ENCODE assay signal across 8 cellular contexts in the genomic region with DNA sequence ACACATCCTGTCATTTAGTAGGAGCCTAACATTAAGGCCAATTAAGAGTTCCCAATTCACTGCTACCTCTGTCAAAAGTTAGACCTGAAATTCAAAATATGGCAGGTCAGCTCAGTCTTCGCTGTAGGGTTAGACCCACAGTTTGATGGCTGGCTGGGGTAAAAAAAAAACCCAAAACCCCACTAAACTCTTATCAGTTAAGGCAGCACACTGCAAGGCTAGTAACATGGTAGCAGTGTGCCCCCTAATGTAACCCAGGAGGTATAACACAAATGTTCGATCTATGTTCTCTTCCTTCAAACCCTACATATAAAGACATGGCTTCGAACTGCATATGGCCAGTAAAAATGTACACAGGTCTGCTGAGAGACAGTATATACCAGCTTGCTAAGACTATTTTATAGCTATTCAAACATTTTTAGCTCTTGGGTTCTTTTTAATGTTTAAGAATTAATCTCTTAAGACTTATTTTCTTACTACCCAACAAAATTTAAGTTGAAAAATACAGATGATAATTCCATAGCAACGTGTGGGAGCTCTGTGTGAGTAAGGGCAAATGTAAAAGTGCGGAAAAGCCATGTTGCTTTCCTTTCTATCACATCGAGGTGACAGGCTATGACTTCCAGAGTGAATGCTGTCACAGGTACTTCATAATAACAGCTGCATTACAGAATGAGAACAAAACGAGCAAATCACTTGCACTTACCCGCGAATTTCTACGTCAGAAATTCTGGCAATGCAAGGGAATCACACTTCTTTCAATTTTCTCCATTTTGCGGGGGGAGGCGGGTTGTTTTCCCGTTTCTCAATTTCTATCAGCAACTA.
DNase-seq lines count a peak whose midpoint lies in the region; TF ChIP-seq lines count a peak whose summit lies in the region.

No MANE protein-coding gene starts in this region.

- TF ChIP-seq CTCF in GM10266 (IDR thresholded peaks at IDR 0.05; ENCODE audit: control insufficient read depth, insufficient read depth, low read depth, missing control alignments) (peak; percentile 58), adrenal gland (IDR thresholded peaks at IDR 0.05) (peak in 4 of 6 experiments; percentile 27 to 44 (median 36)), mesothelial cell of epicardium (IDR thresholded peaks at IDR 0.05; ENCODE audit: unreplicated experiment) (peak; percentile 35)

- no peak overlapping the region for H3K9ac ChIP-seq in GM23248

- H3K9me3 ChIP-seq in GM23248 (ENCODE audit: low read depth) (no peaks in the 10 kb centered on the region), adrenal gland (replicated peaks in 1 of 3) (no peaks in the 10 kb centered on the region)

- H3K27ac Mint-ChIP-seq in mesothelial cell of epicardium, result no peak overlapping the region

- H3K36me3 ChIP-seq in GM23248 (ENCODE audit: low read depth) (no peaks in the 10 kb centered on the region), adrenal gland (replicated peaks in 1 of 2) (no peaks in the 10 kb centered on the region)

- no peaks in the 10 kb centered on the region for H3K27me3 Mint-ChIP-seq in mesothelial cell of epicardium (ENCODE audit: low read depth)

- H3K4me1 Mint-ChIP-seq in mesothelial cell of epicardium, result peaks cover 12% of the 10 kb centered on the region

- H3K4me3 Mint-ChIP-seq in mesothelial cell of epicardium, result no peak overlapping the region

- peak; percentile 65 for DNase-seq in GM10266 (ENCODE audit: extremely low spot score)
- DNase-seq in GM23248, result peak; percentile 51
- DNase-seq in MV-4-11 (lab: John Stamatoyannopoulos, UW), result peak; percentile 28
- no peak for DNase-seq in adrenal gland
- no peak for DNase-seq in mesothelial cell of epicardium (ENCODE audit: low spot score in 2 of 2, unreplicated experiment in 2 of 2)
- DNase-seq in GF-D8 (lab: John Stamatoyannopoulos, UW), result no peak
- no peak for DNase-seq in activated CD4-positive, CD25-positive, alpha-beta regulatory T cell (lab: John Stamatoyannopoulos, UW)
- DNase-seq in amygdala (lab: John Stamatoyannopoulos, UW), result no peak

- H3K4me3 ChIP-seq in GM23248 (no peak overlapping the region), adrenal gland (no peak overlapping the region)

- H3K27me3 ChIP-seq in GM23248 (replicated peaks; ENCODE audit: insufficient read depth) (no peaks in the 10 kb centered on the region), adrenal gland (no peaks in the 10 kb centered on the region)

- TF ChIP-seq POLR2A in adrenal gland (IDR thresholded peaks at IDR 0.05), result no peak

- no peak overlapping the region for H3K4me2 ChIP-seq in GM23248 (ENCODE audit: unreplicated experiment)

- H3K79me2 ChIP-seq in GM23248 (ENCODE audit: insufficient read depth), result no peaks in the 10 kb centered on the region

- H3K4me1 ChIP-seq in GM23248 (ENCODE audit: insufficient read depth) (no peaks in the 10 kb centered on the region), adrenal gland (replicated peaks in 1 of 2) (peaks cover 0 to 6% of the 10 kb centered on the region in 2 donors)

- no peaks in the 10 kb centered on the region for H3F3A ChIP-seq in GM23248 (ENCODE audit: insufficient read depth)

- in situ Hi-C loops in GM23248 (cut with MboI), result loop anchor here (25.0 kb wide), 1 partner anchor 393 kb away; no protein-coding TSS in a partner anchor

- peaks cover 9% of the 10 kb centered on the region for H3K36me3 Mint-ChIP-seq in mesothelial cell of epicardium

- H3K9me3 Mint-ChIP-seq in mesothelial cell of epicardium, result no peaks in the 10 kb centered on the region

- H3K27ac ChIP-seq in GM23248 (no peak overlapping the region), adrenal gland (no peak overlapping the region)

- H4K20me1 ChIP-seq in GM23248 (ENCODE audit: insufficient read depth), result no peaks in the 10 kb centered on the region

- H2AFZ ChIP-seq in GM23248, result no peak overlapping the region

- 92 to 93% methylated on average over 13 of the region's 13 CpGs for WGBS in GM23248 (ENCODE audit: low coverage in 1 of 2, low lambda C conversion rate in 2 of 2, missing lambda C conversion rate in 2 of 2), 2 experiments
- 77 to 84% (median 83%) methylated on average over 13 of the region's 13 CpGs for WGBS in adrenal gland, 4 donors

- intact Hi-C loops in adrenal gland (cut with DNase I), result loop anchor here in 1 of 2 donors (10.0 kb wide), 1 partner anchor 1886 kb away; no protein-coding TSS in a partner anchor

- H3K9me2 ChIP-seq in GM23248 (ENCODE audit: insufficient read depth), result no peaks in the 10 kb centered on the region

Comparison
In these comparisons a context has a peak if more than half of its experiments do, and no peak if none do; other contexts are left out.
1. DNase-seq: peak in GM10266 (single experiment), GM23248 (single experiment) and MV-4-11 (single experiment); none in adrenal gland (0 of 7), mesothelial cell of epicardium (0 of 2), GF-D8 (single experiment), activated CD4-positive, CD25-positive, alpha-beta regulatory T cell (0 of 4) and amygdala (0 of 56).
2. Peak in every context shown above with its lines, with median percentiles within 50 percentile points of each other: CTCF ChIP-seq.